ENCODE assay signal across 10 cellular contexts in genomic region chr1:26163684-26164035, GRCh38. TPM values are rescaled to one million over a fixed set of nuclear protein-coding genes. Genes with fewer than 3 reads are reported as not detected.
DNase-seq lines count a peak whose midpoint lies in the region; ATAC-seq, FAIRE-seq and TF ChIP-seq lines count a peak whose summit lies in the region.
"Had no signal": no experiment of that assay in that cellular context is flagged by ENCODE, and none has a peak within 500 bp of the region (broad histone marks: within the 10 kb centered on the region; RNA-seq: fewer than 3 reads in every experiment).

No MANE protein-coding gene starts in this region.

- H2AFZ ChIP-seq in HepG2 (ENCODE audit: low read length): no peak overlapping the region

- H3K36me3 ChIP-seq in HepG2 (replicated peaks in 1 of 2; ENCODE audit: control insufficient read depth in 1 of 2, insufficient read depth in 2 of 2, low read length in 2 of 2) (no peaks in the 10 kb centered on the region), subcutaneous abdominal adipose tissue (ENCODE audit: control insufficient read depth in 5 of 5, insufficient read depth in 5 of 5, low read length in 5 of 5) (no peaks in the 10 kb centered on the region)

- TF ChIP-seq POLR2A in HepG2 (IDR thresholded peaks at IDR 0.05; ENCODE audit: insufficient read depth in 1 of 2, low read depth in 2 of 2, low read length in 2 of 2): no peak

- TF ChIP-seq EP300 in HepG2 (IDR thresholded peaks at IDR 0.05; ENCODE audit: low read depth in 2 of 2, low read length in 2 of 2) (no peak), HepG2 (CRISPR knock-in tag; IDR thresholded peaks at IDR 0.05; ENCODE audit: borderline replicate concordance) (no peak)

- ATAC-seq in HepG2 (no peak), GM18520 (IDR thresholded peaks at IDR 0.05; ENCODE audit: unreplicated experiment) (no peak)

- in situ Hi-C loops in HepG2 (cut with HindIII; ENCODE audit: extremely low pct_ligation_motif_present, low pct_unique_long_range_greater_than_20kb): loop anchor here (10.0 kb wide), 1 partner anchor 269 kb away; no protein-coding TSS in a partner anchor

- no peak for DNase-seq in activated T-cell treated with anti-CD3 and anti-CD28 coated beads, Interleukin-2, amount 50 U/mL, for 24 hours
- no peak for DNase-seq in activated T-cell treated with anti-CD3 and anti-CD28 coated beads, Interleukin-2, amount 50 U/mL, for 48 hours
- no peak for DNase-seq in activated naive CD8-positive, alpha-beta T cell treated with anti-CD3 and anti-CD28 coated beads for 36 hours
- DNase-seq in HepG2 (ENCODE audit: low spot score) (no peak), NOMO-1 (lab: John Stamatoyannopoulos, UW; ENCODE audit: unreplicated experiment in 2 of 2) (no peak), Kasumi-1 (lab: John Stamatoyannopoulos, UW) (no peak)
- DNase-seq: NCI-H524 treated with DMSO at 0.1 percent for 48 hours had no signal

- no peaks in the 10 kb centered on the region for H3K36me3 Mint-ChIP-seq in activated T-cell treated with anti-CD3 and anti-CD28 coated beads, Interleukin-2, amount 50 U/mL, for 24 hours (ENCODE audit: low read depth)
- no peaks in the 10 kb centered on the region for H3K36me3 Mint-ChIP-seq in activated naive CD8-positive, alpha-beta T cell treated with anti-CD3 and anti-CD28 coated beads for 36 hours

- POLR2A ChIA-PET in HepG2 (lab: Yijun Ruan, JAX): interaction anchor here (0.6 kb wide), 1 partner anchor 148 kb away, joined by 3 read pairs; no protein-coding TSS in a partner anchor

- BruUV-seq in HepG2 (replicated peaks; lab: Mats Ljungman, UMichigan): no TSS peak

- no peak for TF ChIP-seq RAD21 in HepG2 (CRISPR knock-in tag; IDR thresholded peaks at IDR 0.05)

- H3K9me3 ChIP-seq in HepG2 (ENCODE audit: low read length) (no peaks in the 10 kb centered on the region), subcutaneous abdominal adipose tissue (ENCODE audit: control insufficient read depth in 5 of 5, low read length in 5 of 5) (no peaks in the 10 kb centered on the region)

- H4K20me1 ChIP-seq in HepG2 (ENCODE audit: insufficient read depth, low read length): no peaks in the 10 kb centered on the region

- H3K27ac ChIP-seq in HepG2 (ENCODE audit: extremely low read length, insufficient read depth, low read length): no peak overlapping the region
- H3K27ac ChIP-seq in subcutaneous abdominal adipose tissue (ENCODE audit: low read depth, low read length): no peak overlapping the region

- H3K27ac Mint-ChIP-seq in activated T-cell treated with anti-CD3 and anti-CD28 coated beads, Interleukin-2, amount 50 U/mL, for 24 hours: no peak overlapping the region
- H3K27ac Mint-ChIP-seq in activated naive CD8-positive, alpha-beta T cell treated with anti-CD3 and anti-CD28 coated beads for 36 hours: no peak overlapping the region

- CTCF ChIA-PET in HepG2 (lab: Yijun Ruan, JAX; ENCODE audit: low intra/inter-chr PET ratio, low total read pairs): interaction anchor here (1.7 to 2.0 kb wide), 2 partner anchors 58 to 70 kb away, joined by 6 to 11 read pairs; partner anchors contain the start of gene CEP85

- no peaks in the 10 kb centered on the region for H3K9me3 Mint-ChIP-seq in activated T-cell treated with anti-CD3 and anti-CD28 coated beads, Interleukin-2, amount 50 U/mL, for 24 hours
- H3K9me3 Mint-ChIP-seq in activated naive CD8-positive, alpha-beta T cell treated with anti-CD3 and anti-CD28 coated beads for 36 hours: no peaks in the 10 kb centered on the region

- peak overlapping the region; percentile 36 for H3K4me3 Mint-ChIP-seq in activated T-cell treated with anti-CD3 and anti-CD28 coated beads, Interleukin-2, amount 50 U/mL, for 24 hours
- H3K4me3 Mint-ChIP-seq in activated naive CD8-positive, alpha-beta T cell treated with anti-CD3 and anti-CD28 coated beads for 36 hours: peak overlapping the region; percentile 10

- peaks cover 22% of the 10 kb centered on the region for H3K4me1 Mint-ChIP-seq in activated T-cell treated with anti-CD3 and anti-CD28 coated beads, Interleukin-2, amount 50 U/mL, for 24 hours (ENCODE audit: low read depth)
- H3K4me1 Mint-ChIP-seq in activated naive CD8-positive, alpha-beta T cell treated with anti-CD3 and anti-CD28 coated beads for 36 hours: peaks cover 20% of the 10 kb centered on the region

- 71% methylated on average over 6 of the region's 9 CpGs for WGBS in HepG2 (ENCODE audit: low lambda C conversion rate)

- H3K79me2 ChIP-seq in HepG2 (ENCODE audit: insufficient read depth, low read length): no peaks in the 10 kb centered on the region

- no peak overlapping the region for H3K9ac ChIP-seq in HepG2 (ENCODE audit: insufficient read depth, low read depth, low read length)
- peak overlapping the region in 2 of 5 donors; percentile 11 to 58 for H3K9ac ChIP-seq in subcutaneous abdominal adipose tissue (ENCODE audit: low read length in 5 of 5)

- H3K4me1 ChIP-seq in HepG2 (ENCODE audit: insufficient read depth, low read length) (peaks cover 33% of the 10 kb centered on the region), subcutaneous abdominal adipose tissue (ENCODE audit: control insufficient read depth in 5 of 5, insufficient read depth in 5 of 5, low read length in 5 of 5) (peaks cover 0 to 31% (median 27%) of the 10 kb centered on the region in 5 donors)

- H3K4me3 ChIP-seq in HepG2 (replicated peaks in 1 of 3; ENCODE audit: insufficient read depth in 1 of 3, low read depth in 2 of 3, low read length in 3 of 3): peak overlapping the region; percentile 50 to 76 (median 64); a peak in 5 of 6 replicates
- peak overlapping the region in 4 of 5 donors; percentile 29 to 65 (median 48) for H3K4me3 ChIP-seq in subcutaneous abdominal adipose tissue (ENCODE audit: low read depth in 1 of 5, low read length in 5 of 5)

- no peak for FAIRE-seq in HepG2 (lab: Jason Lieb, UNC)

- peaks cover 45% of the 10 kb centered on the region for H3K27me3 Mint-ChIP-seq in activated T-cell treated with anti-CD3 and anti-CD28 coated beads, Interleukin-2, amount 50 U/mL, for 24 hours
- H3K27me3 Mint-ChIP-seq in activated naive CD8-positive, alpha-beta T cell treated with anti-CD3 and anti-CD28 coated beads for 36 hours: peaks cover 37% of the 10 kb centered on the region

- TF ChIP-seq CTCF in HepG2 (CRISPR knock-in tag; IDR thresholded peaks at IDR 0.05): no peak

- H3K27me3 ChIP-seq in HepG2 (ENCODE audit: control insufficient read depth in 1 of 2, insufficient read depth in 2 of 2, low read length in 2 of 2) (peaks cover 10 to 55% of the 10 kb centered on the region in 2 experiments; a peak in 4 of 5 replicates), subcutaneous abdominal adipose tissue (ENCODE audit: control insufficient read depth in 5 of 5, insufficient read depth in 4 of 5, low read length in 5 of 5) (peaks cover 0 to 12% (median 4%) of the 10 kb centered on the region in 5 donors)

- H3K4me2 ChIP-seq in HepG2 (ENCODE audit: low read depth, low read length): peak overlapping the region; percentile 89

- intact Hi-C loops in HepG2 (cut with micrococcal nuclease; ENCODE audit: unreplicated experiment): loop anchor here (5.0 kb wide), 2 partner anchors 51 to 126 kb away; partner anchors contain the start of gene PDIK1L

RNA-seq across cellular contexts. Expression of gene FAM110D, which starts 4.8 kb away (rescaled TPM):
- not detected for total RNA-seq in activated naive CD8-positive, alpha-beta T cell treated with anti-CD3 and anti-CD28 coated beads for 36 hours
- total RNA-seq in HepG2 (2016; rRNA removed; fragmentation: Illumina TruSeq; extraction: Trizol): not detected in 2 replicates
- not detected in 2 replicates for total RNA-seq in HepG2 (2016; cell fraction: cytosol; rRNA removed; fragmentation: Illumina TruSeq; extraction: Trizol; ENCODE audit: low read depth)
- not detected in 2 replicates for total RNA-seq in HepG2 (2016; cell fraction: insoluble cytoplasmic fraction; rRNA removed; fragmentation: Illumina TruSeq; extraction: Trizol)
- total RNA-seq in HepG2 (2016; cell fraction: membrane; rRNA removed; fragmentation: Illumina TruSeq; extraction: Trizol): not detected in 2 replicates
- not detected in 2 replicates for total RNA-seq in HepG2 (2016; cell fraction: nucleus; rRNA removed; fragmentation: Illumina TruSeq; extraction: Trizol)
- polyA plus RNA-seq in HepG2 (2011; rRNA removed): not detected in 2 replicates
- polyA plus RNA-seq in HepG2 (2011; cell fraction: cytosol; rRNA removed): not detected in 2 replicates
- polyA plus RNA-seq in HepG2 (2011; cell fraction: nucleus; rRNA removed): not detected in 2 replicates
- polyA plus RNA-seq in HepG2 (2012): not detected in 2 replicates
- not detected in 2 replicates for polyA plus RNA-seq in HepG2 (2016; cell fraction: cytosol; fragmentation: Illumina TruSeq; extraction: Trizol; ENCODE audit: low read depth)
- polyA plus RNA-seq in HepG2 (2016; cell fraction: insoluble cytoplasmic fraction; fragmentation: Illumina TruSeq; extraction: Trizol; ENCODE audit: low read depth): not detected in 2 replicates
- not detected in 2 replicates for polyA plus RNA-seq in HepG2 (2016; cell fraction: membrane; fragmentation: Illumina TruSeq; extraction: Trizol; ENCODE audit: low read depth)
- not detected in 2 replicates for polyA plus RNA-seq in HepG2 (2016; cell fraction: nucleus; fragmentation: Illumina TruSeq; extraction: Trizol; ENCODE audit: insufficient read depth, low read depth)
- 0.07 TPM in 1 of 2 replicates, not detected in the other for polyA minus RNA-seq in HepG2 (2011; rRNA and poly(A)+ RNA removed; ENCODE audit: low replicate concordance)
- polyA minus RNA-seq in HepG2 (2011; cell fraction: cytosol; rRNA and poly(A)+ RNA removed): not detected in 2 replicates
- 0.13 and 0.25 TPM in 2 replicates for polyA minus RNA-seq in HepG2 (2011; cell fraction: nucleus; rRNA and poly(A)+ RNA removed)

RNA-seq across cellular contexts. Expression of gene C1orf232, which starts 5.1 kb away (rescaled TPM):
- not detected for total RNA-seq in activated naive CD8-positive, alpha-beta T cell treated with anti-CD3 and anti-CD28 coated beads for 36 hours
- total RNA-seq in HepG2 (2016; rRNA removed; fragmentation: Illumina TruSeq; extraction: Trizol): not detected in 2 replicates
- not detected in 2 replicates for total RNA-seq in HepG2 (2016; cell fraction: cytosol; rRNA removed; fragmentation: Illumina TruSeq; extraction: Trizol; ENCODE audit: low read depth)
- not detected in 2 replicates for total RNA-seq in HepG2 (2016; cell fraction: insoluble cytoplasmic fraction; rRNA removed; fragmentation: Illumina TruSeq; extraction: Trizol)
- not detected in 2 replicates for total RNA-seq in HepG2 (2016; cell fraction: membrane; rRNA removed; fragmentation: Illumina TruSeq; extraction: Trizol)
- total RNA-seq in HepG2 (2016; cell fraction: nucleus; rRNA removed; fragmentation: Illumina TruSeq; extraction: Trizol): not detected in 2 replicates
- not detected in 2 replicates for polyA plus RNA-seq in HepG2 (2011; rRNA removed)
- polyA plus RNA-seq in HepG2 (2011; cell fraction: cytosol; rRNA removed): not detected in 2 replicates
- polyA plus RNA-seq in HepG2 (2011; cell fraction: nucleus; rRNA removed): not detected in 2 replicates
- not detected in 2 replicates for polyA plus RNA-seq in HepG2 (2012)
- not detected in 2 replicates for polyA plus RNA-seq in HepG2 (2016; cell fraction: cytosol; fragmentation: Illumina TruSeq; extraction: Trizol; ENCODE audit: low read depth)
- not detected in 2 replicates for polyA plus RNA-seq in HepG2 (2016; cell fraction: insoluble cytoplasmic fraction; fragmentation: Illumina TruSeq; extraction: Trizol; ENCODE audit: low read depth)
- polyA plus RNA-seq in HepG2 (2016; cell fraction: membrane; fragmentation: Illumina TruSeq; extraction: Trizol; ENCODE audit: low read depth): not detected in 2 replicates
- polyA plus RNA-seq in HepG2 (2016; cell fraction: nucleus; fragmentation: Illumina TruSeq; extraction: Trizol; ENCODE audit: insufficient read depth, low read depth): not detected in 2 replicates
- polyA minus RNA-seq in HepG2 (2011; rRNA and poly(A)+ RNA removed; ENCODE audit: low replicate concordance): not detected in 2 replicates
- not detected in 2 replicates for polyA minus RNA-seq in HepG2 (2011; cell fraction: cytosol; rRNA and poly(A)+ RNA removed)
- polyA minus RNA-seq in HepG2 (2011; cell fraction: nucleus; rRNA and poly(A)+ RNA removed): not detected in 2 replicates
- total RNA-seq: right cardiac atrium had no signal
- polyA plus RNA-seq: right cardiac atrium had no signal

RNA-seq across cellular contexts. Expression of gene ZNF593, which starts 6.0 kb away (rescaled TPM):
- total RNA-seq in activated naive CD8-positive, alpha-beta T cell treated with anti-CD3 and anti-CD28 coated beads for 36 hours: 10 to 100 TPM; 90.8 to 93.3 TPM
- total RNA-seq in HepG2 (2016; rRNA removed; fragmentation: Illumina TruSeq; extraction: Trizol): 55.8 and 59.3 TPM in 2 replicates
- 52.2 and 57.2 TPM in 2 replicates for total RNA-seq in HepG2 (2016; cell fraction: cytosol; rRNA removed; fragmentation: Illumina TruSeq; extraction: Trizol; ENCODE audit: low read depth)
- total RNA-seq in HepG2 (2016; cell fraction: insoluble cytoplasmic fraction; rRNA removed; fragmentation: Illumina TruSeq; extraction: Trizol): 56.8 and 58.5 TPM in 2 replicates
- total RNA-seq in HepG2 (2016; cell fraction: membrane; rRNA removed; fragmentation: Illumina TruSeq; extraction: Trizol): 56.1 and 57.7 TPM in 2 replicates
- 17.8 and 21.4 TPM in 2 replicates for total RNA-seq in HepG2 (2016; cell fraction: nucleus; rRNA removed; fragmentation: Illumina TruSeq; extraction: Trizol)
- polyA plus RNA-seq in HepG2 (2011; rRNA removed): 37.3 and 43.0 TPM in 2 replicates
- polyA plus RNA-seq in HepG2 (2011; cell fraction: cytosol; rRNA removed): 48.9 and 77.5 TPM in 2 replicates
- polyA plus RNA-seq in HepG2 (2011; cell fraction: nucleus; rRNA removed): 42.4 and 44.7 TPM in 2 replicates
- 23.3 and 41.2 TPM in 2 replicates for polyA plus RNA-seq in HepG2 (2012)
- 60.3 and 61.5 TPM in 2 replicates for polyA plus RNA-seq in HepG2 (2016; cell fraction: cytosol; fragmentation: Illumina TruSeq; extraction: Trizol; ENCODE audit: low read depth)
- 63.8 and 68.9 TPM in 2 replicates for polyA plus RNA-seq in HepG2 (2016; cell fraction: insoluble cytoplasmic fraction; fragmentation: Illumina TruSeq; extraction: Trizol; ENCODE audit: low read depth)
- polyA plus RNA-seq in HepG2 (2016; cell fraction: membrane; fragmentation: Illumina TruSeq; extraction: Trizol; ENCODE audit: low read depth): 57.3 and 58.6 TPM in 2 replicates
- 41.8 and 47.8 TPM in 2 replicates for polyA plus RNA-seq in HepG2 (2016; cell fraction: nucleus; fragmentation: Illumina TruSeq; extraction: Trizol; ENCODE audit: insufficient read depth, low read depth)
- 17.7 and 18.6 TPM in 2 replicates for polyA minus RNA-seq in HepG2 (2011; rRNA and poly(A)+ RNA removed; ENCODE audit: low replicate concordance)
- 12.2 and 17.8 TPM in 2 replicates for polyA minus RNA-seq in HepG2 (2011; cell fraction: cytosol; rRNA and poly(A)+ RNA removed)
- 8.8 and 10.2 TPM in 2 replicates for polyA minus RNA-seq in HepG2 (2011; cell fraction: nucleus; rRNA and poly(A)+ RNA removed)

RNA-seq across cellular contexts. Expression of gene ZNF593OS, which starts 8.0 kb away (rescaled TPM):
- total RNA-seq in activated naive CD8-positive, alpha-beta T cell treated with anti-CD3 and anti-CD28 coated beads for 36 hours: not detected
- not detected in 2 replicates for total RNA-seq in HepG2 (2016; rRNA removed; fragmentation: Illumina TruSeq; extraction: Trizol)
- total RNA-seq in HepG2 (2016; cell fraction: cytosol; rRNA removed; fragmentation: Illumina TruSeq; extraction: Trizol; ENCODE audit: low read depth): not detected in 2 replicates
- total RNA-seq in HepG2 (2016; cell fraction: insoluble cytoplasmic fraction; rRNA removed; fragmentation: Illumina TruSeq; extraction: Trizol): not detected in 2 replicates
- total RNA-seq in HepG2 (2016; cell fraction: membrane; rRNA removed; fragmentation: Illumina TruSeq; extraction: Trizol): not detected in 2 replicates
- total RNA-seq in HepG2 (2016; cell fraction: nucleus; rRNA removed; fragmentation: Illumina TruSeq; extraction: Trizol): not detected in 2 replicates
- not detected in 2 replicates for polyA plus RNA-seq in HepG2 (2011; rRNA removed)
- not detected in 2 replicates for polyA plus RNA-seq in HepG2 (2011; cell fraction: cytosol; rRNA removed)
- polyA plus RNA-seq in HepG2 (2011; cell fraction: nucleus; rRNA removed): not detected in 2 replicates
- 0.47 and 0.69 TPM in 2 replicates for polyA plus RNA-seq in HepG2 (2012)
- not detected in 2 replicates for polyA plus RNA-seq in HepG2 (2016; cell fraction: cytosol; fragmentation: Illumina TruSeq; extraction: Trizol; ENCODE audit: low read depth)
- not detected in 2 replicates for polyA plus RNA-seq in HepG2 (2016; cell fraction: insoluble cytoplasmic fraction; fragmentation: Illumina TruSeq; extraction: Trizol; ENCODE audit: low read depth)
- not detected in 2 replicates for polyA plus RNA-seq in HepG2 (2016; cell fraction: membrane; fragmentation: Illumina TruSeq; extraction: Trizol; ENCODE audit: low read depth)
- polyA plus RNA-seq in HepG2 (2016; cell fraction: nucleus; fragmentation: Illumina TruSeq; extraction: Trizol; ENCODE audit: insufficient read depth, low read depth): not detected in 2 replicates
- not detected in 2 replicates for polyA minus RNA-seq in HepG2 (2011; rRNA and poly(A)+ RNA removed; ENCODE audit: low replicate concordance)
- polyA minus RNA-seq in HepG2 (2011; cell fraction: cytosol; rRNA and poly(A)+ RNA removed): not detected in 2 replicates
- polyA minus RNA-seq in HepG2 (2011; cell fraction: nucleus; rRNA and poly(A)+ RNA removed): not detected in 2 replicates
- total RNA-seq: right cardiac atrium had no signal

RNA-seq across cellular contexts. Expression of gene CNKSR1, which starts 13.6 kb away (rescaled TPM):
- 1 to 10 TPM; 2.2 to 2.4 TPM for total RNA-seq in activated naive CD8-positive, alpha-beta T cell treated with anti-CD3 and anti-CD28 coated beads for 36 hours
- 1.5 and 3.4 TPM in 2 replicates for total RNA-seq in HepG2 (2016; rRNA removed; fragmentation: Illumina TruSeq; extraction: Trizol)
- 0.71 and 1.3 TPM in 2 replicates for total RNA-seq in HepG2 (2016; cell fraction: cytosol; rRNA removed; fragmentation: Illumina TruSeq; extraction: Trizol; ENCODE audit: low read depth)
- 1.8 and 3.1 TPM in 2 replicates for total RNA-seq in HepG2 (2016; cell fraction: insoluble cytoplasmic fraction; rRNA removed; fragmentation: Illumina TruSeq; extraction: Trizol)
- 1.1 TPM in 2 replicates for total RNA-seq in HepG2 (2016; cell fraction: membrane; rRNA removed; fragmentation: Illumina TruSeq; extraction: Trizol)
- total RNA-seq in HepG2 (2016; cell fraction: nucleus; rRNA removed; fragmentation: Illumina TruSeq; extraction: Trizol): 3.7 and 5.8 TPM in 2 replicates
- 8.9 and 9.7 TPM in 2 replicates for polyA plus RNA-seq in HepG2 (2011; rRNA removed)
- 2.4 and 2.7 TPM in 2 replicates for polyA plus RNA-seq in HepG2 (2011; cell fraction: cytosol; rRNA removed)
- polyA plus RNA-seq in HepG2 (2011; cell fraction: nucleus; rRNA removed): 64.0 and 70.5 TPM in 2 replicates
- 6.1 and 6.7 TPM in 2 replicates for polyA plus RNA-seq in HepG2 (2012)
- 0.33 and 0.35 TPM in 2 replicates for polyA plus RNA-seq in HepG2 (2016; cell fraction: cytosol; fragmentation: Illumina TruSeq; extraction: Trizol; ENCODE audit: low read depth)
- polyA plus RNA-seq in HepG2 (2016; cell fraction: insoluble cytoplasmic fraction; fragmentation: Illumina TruSeq; extraction: Trizol; ENCODE audit: low read depth): 1.9 and 2.0 TPM in 2 replicates
- polyA plus RNA-seq in HepG2 (2016; cell fraction: membrane; fragmentation: Illumina TruSeq; extraction: Trizol; ENCODE audit: low read depth): 0.60 and 0.72 TPM in 2 replicates
- 15.4 and 19.4 TPM in 2 replicates for polyA plus RNA-seq in HepG2 (2016; cell fraction: nucleus; fragmentation: Illumina TruSeq; extraction: Trizol; ENCODE audit: insufficient read depth, low read depth)
- polyA minus RNA-seq in HepG2 (2011; rRNA and poly(A)+ RNA removed; ENCODE audit: low replicate concordance): 9.4 and 12.9 TPM in 2 replicates
- 2.0 and 4.8 TPM in 2 replicates for polyA minus RNA-seq in HepG2 (2011; cell fraction: cytosol; rRNA and poly(A)+ RNA removed)
- 16.1 and 21.8 TPM in 2 replicates for polyA minus RNA-seq in HepG2 (2011; cell fraction: nucleus; rRNA and poly(A)+ RNA removed)
